In genomic region chr3:95775486-95776094, GRCh38 we compare ENCODE assay signal across 19 cellular contexts.
"Had no signal": no experiment of that assay in that cellular context is flagged by ENCODE, and none has a peak within 500 bp of the region (broad histone marks: within the 10 kb centered on the region; RNA-seq: fewer than 3 reads in every experiment).

No MANE protein-coding gene starts in this region.

- H3K4me2 ChIP-seq: hepatocyte had no signal

- H3K36me3 ChIP-seq: left ventricle myocardium inferior, lower lobe of right lung, pancreas had no signal

- H3K4me3 ChIP-seq: hepatocyte, left ventricle myocardium inferior, lower lobe of right lung, pancreas had no signal

- H3K79me2 ChIP-seq: hepatocyte had no signal

- H3K4me3 Mint-ChIP-seq: memory B cell; natural killer cell treated with Interleukin-12 subunit alpha and Interleukin-12 subunit beta and Interleukin-15 and Interleukin-18, amount 100 ng/mL, for 72 hours had no signal

- H3K27ac ChIP-seq: hepatocyte, left ventricle myocardium inferior, lower lobe of right lung, pancreas had no signal

- H3K4me1 Mint-ChIP-seq: memory B cell had no signal

- H3K27ac Mint-ChIP-seq: memory B cell; natural killer cell treated with Interleukin-12 subunit alpha and Interleukin-12 subunit beta and Interleukin-15 and Interleukin-18, amount 100 ng/mL, for 72 hours; progenitor cell of endocrine pancreas had no signal

- ATAC-seq: left cardiac atrium; lower lobe of right lung; natural killer cell treated with Interleukin-12 subunit alpha and Interleukin-12 subunit beta and Interleukin-15 and Interleukin-18, amount 100 ng/mL, for 72 hours; pancreas; right cardiac atrium had no signal

- H3K4me1 ChIP-seq: left ventricle myocardium inferior, lower lobe of right lung, pancreas had no signal

- H3K9me3 ChIP-seq: pancreas had no signal

- H3K36me3 Mint-ChIP-seq: memory B cell had no signal

- DNase-seq: dermis blood vessel endothelial cell; foreskin melanocyte; head of caudate nucleus; kidney; left cardiac atrium; left ventricle myocardium inferior; lower lobe of right lung; midbrain; occipital lobe; pancreas; right cardiac atrium; small intestine; stimulated activated CD4-positive, alpha-beta T cell treated with anti-CD3 and anti-CD28 coated beads, Interleukin-12 subunit alpha, Interleukin-12 subunit beta, amount 100 ng/mL, for 4 hours; stimulated activated naive CD4-positive, alpha-beta T cell treated with Interleukin-2 at 50 U/mL for 16 hours; trophoblast cell had no signal

- H3K27me3 ChIP-seq: hepatocyte, pancreas had no signal

- H2AFZ ChIP-seq: hepatocyte had no signal
